Comparison of ENCODE assay signal across 28 cellular contexts in genomic region chr4:142191901-142192300, GRCh38.
"Had no signal": no experiment of that assay in that cellular context is flagged by ENCODE, and none has a peak within 500 bp of the region (broad histone marks: within the 10 kb centered on the region; RNA-seq: fewer than 3 reads in every experiment).

No MANE protein-coding gene starts in this region.

- H3K4me3 Mint-ChIP-seq: activated CD4-positive, alpha-beta memory T cell treated with anti-CD3 and anti-CD28 coated beads for 36 hours; activated CD4-positive, alpha-beta T cell treated with anti-CD3 and anti-CD28 coated beads for 36 hours; activated CD4-positive, alpha-beta T cell treated with anti-CD3 and anti-CD28 coated beads, Interleukin-2, amount 10 ng/mL, durations not matched to agents 24 days and 14 days; activated naive CD4-positive, alpha-beta T cell treated with anti-CD3 and anti-CD28 coated beads, Interleukin-2, amount 10 ng/mL, durations not matched to agents 7 days and 5 days; activated T-cell treated with anti-CD3 and anti-CD28 coated beads, Interleukin-2, amount 50 U/mL, for 24 hours; activated T-cell treated with anti-CD3 and anti-CD28 coated beads, Interleukin-2, amount 50 U/mL, for 72 hours; central memory CD8-positive, alpha-beta T cell; dendritic cell treated with granulocyte-macrophage colony-stimulating factor and Interleukin-4, amounts not matched to agents 40 ng/mL and 50 ng/mL, for 4 days; endodermal cell had no signal

- H3K9me3 ChIP-seq: gastrocnemius medialis, heart left ventricle had no signal

- H3K36me3 ChIP-seq: brain microvascular endothelial cell had no signal

- H3K4me3 ChIP-seq: coronary artery, dorsolateral prefrontal cortex, gastrocnemius medialis, heart left ventricle had no signal

- H3K27me3 Mint-ChIP-seq: activated CD4-positive, alpha-beta memory T cell treated with anti-CD3 and anti-CD28 coated beads for 36 hours; activated CD4-positive, alpha-beta T cell treated with anti-CD3 and anti-CD28 coated beads for 36 hours; activated CD4-positive, alpha-beta T cell treated with anti-CD3 and anti-CD28 coated beads, Interleukin-2, amount 10 ng/mL, durations not matched to agents 24 days and 14 days; activated naive CD4-positive, alpha-beta T cell treated with anti-CD3 and anti-CD28 coated beads, Interleukin-2, amount 10 ng/mL, durations not matched to agents 7 days and 5 days; activated T-cell treated with anti-CD3 and anti-CD28 coated beads, Interleukin-2, amount 50 U/mL, for 24 hours; central memory CD8-positive, alpha-beta T cell; dendritic cell treated with granulocyte-macrophage colony-stimulating factor and Interleukin-4, amounts not matched to agents 40 ng/mL and 50 ng/mL, for 4 days had no signal

- H3K4me1 ChIP-seq: foreskin keratinocyte, gastrocnemius medialis, heart left ventricle had no signal

- ATAC-seq: activated CD4-positive, alpha-beta T cell treated with anti-CD3 and anti-CD28 coated beads for 36 hours; activated naive CD4-positive, alpha-beta T cell treated with anti-CD3 and anti-CD28 coated beads, Interleukin-2, amount 50 U/mL, for 72 hours; activated T-cell treated with anti-CD3 and anti-CD28 coated beads, Interleukin-2, amount 50 U/mL, for 72 hours; esophagus mucosa; foreskin keratinocyte; gastrocnemius medialis; heart left ventricle had no signal

- H3K27ac ChIP-seq: brain microvascular endothelial cell, coronary artery, dorsolateral prefrontal cortex, foreskin keratinocyte, gastrocnemius medialis, heart left ventricle had no signal

- DNase-seq: activated CD4-positive, alpha-beta memory T cell treated with anti-CD3 and anti-CD28 coated beads for 36 hours; activated CD4-positive, alpha-beta T cell treated with anti-CD3 and anti-CD28 coated beads for 36 hours; activated CD4-positive, alpha-beta T cell treated with anti-CD3 and anti-CD28 coated beads, Interleukin-2, amount 10 ng/mL, durations not matched to agents 24 days and 14 days; activated CD4-positive, CD25-positive, alpha-beta regulatory T cell; activated CD4-positive, CD25-positive, alpha-beta regulatory T cell treated with anti-CD3 and anti-CD28 coated beads, Interleukin-2, amount 50 U/mL, for 72 hours; activated CD8-positive, alpha-beta memory T cell treated with anti-CD3 and anti-CD28 coated beads, Interleukin-2, amount 50 U/mL, for 48 hours; activated gamma-delta T cell; activated naive CD4-positive, alpha-beta T cell; activated naive CD4-positive, alpha-beta T cell treated with anti-CD3 and anti-CD28 coated beads, Interleukin-2, amount 10 ng/mL, durations not matched to agents 7 days and 5 days; activated T-cell treated with anti-CD3 and anti-CD28 coated beads for 4 hours; activated T-cell treated with anti-CD3 and anti-CD28 coated beads, Interleukin-2, amount 50 U/mL, for 24 hours; activated T-cell treated with anti-CD3 and anti-CD28 coated beads, Interleukin-2, amount 50 U/mL, for 72 hours; amniotic stem cell; anterior cingulate cortex; brain microvascular endothelial cell; dorsolateral prefrontal cortex; effector memory CD4-positive, alpha-beta T cell; endodermal cell; foreskin keratinocyte; gastrocnemius medialis; glutamatergic neuron; heart left ventricle; T-helper 2 cell had no signal

- H3K27me3 ChIP-seq: brain microvascular endothelial cell, dorsolateral prefrontal cortex, foreskin keratinocyte, gastrocnemius medialis, heart left ventricle had no signal

- H3K9me3 Mint-ChIP-seq: activated CD4-positive, alpha-beta memory T cell treated with anti-CD3 and anti-CD28 coated beads for 36 hours; activated CD4-positive, alpha-beta T cell treated with anti-CD3 and anti-CD28 coated beads, Interleukin-2, amount 10 ng/mL, durations not matched to agents 24 days and 14 days; activated naive CD4-positive, alpha-beta T cell treated with anti-CD3 and anti-CD28 coated beads, Interleukin-2, amount 10 ng/mL, durations not matched to agents 7 days and 5 days; activated naive CD4-positive, alpha-beta T cell treated with anti-CD3 and anti-CD28 coated beads, Interleukin-2, amount 50 U/mL, for 72 hours; activated T-cell treated with anti-CD3 and anti-CD28 coated beads, Interleukin-2, amount 50 U/mL, for 24 hours; activated T-cell treated with anti-CD3 and anti-CD28 coated beads, Interleukin-2, amount 50 U/mL, for 72 hours; central memory CD8-positive, alpha-beta T cell; dendritic cell treated with granulocyte-macrophage colony-stimulating factor and Interleukin-4, amounts not matched to agents 40 ng/mL and 50 ng/mL, for 4 days; endodermal cell had no signal

- H3K27ac Mint-ChIP-seq: activated CD4-positive, alpha-beta memory T cell treated with anti-CD3 and anti-CD28 coated beads for 36 hours; activated CD4-positive, alpha-beta T cell treated with anti-CD3 and anti-CD28 coated beads for 36 hours; activated CD4-positive, alpha-beta T cell treated with anti-CD3 and anti-CD28 coated beads, Interleukin-2, amount 10 ng/mL, durations not matched to agents 24 days and 14 days; activated naive CD4-positive, alpha-beta T cell treated with anti-CD3 and anti-CD28 coated beads, Interleukin-2, amount 10 ng/mL, durations not matched to agents 7 days and 5 days; activated T-cell treated with anti-CD3 and anti-CD28 coated beads, Interleukin-2, amount 50 U/mL, for 24 hours; activated T-cell treated with anti-CD3 and anti-CD28 coated beads, Interleukin-2, amount 50 U/mL, for 72 hours; dendritic cell treated with granulocyte-macrophage colony-stimulating factor and Interleukin-4, amounts not matched to agents 40 ng/mL and 50 ng/mL, for 4 days; endodermal cell had no signal

- H3K4me1 Mint-ChIP-seq: activated CD4-positive, alpha-beta T cell treated with anti-CD3 and anti-CD28 coated beads for 36 hours; activated CD4-positive, alpha-beta T cell treated with anti-CD3 and anti-CD28 coated beads, Interleukin-2, amount 10 ng/mL, durations not matched to agents 24 days and 14 days; activated naive CD4-positive, alpha-beta T cell treated with anti-CD3 and anti-CD28 coated beads, Interleukin-2, amount 10 ng/mL, durations not matched to agents 7 days and 5 days; central memory CD8-positive, alpha-beta T cell had no signal
